Comparison of ENCODE assay signal across 1 cellular context in the genomic region with DNA sequence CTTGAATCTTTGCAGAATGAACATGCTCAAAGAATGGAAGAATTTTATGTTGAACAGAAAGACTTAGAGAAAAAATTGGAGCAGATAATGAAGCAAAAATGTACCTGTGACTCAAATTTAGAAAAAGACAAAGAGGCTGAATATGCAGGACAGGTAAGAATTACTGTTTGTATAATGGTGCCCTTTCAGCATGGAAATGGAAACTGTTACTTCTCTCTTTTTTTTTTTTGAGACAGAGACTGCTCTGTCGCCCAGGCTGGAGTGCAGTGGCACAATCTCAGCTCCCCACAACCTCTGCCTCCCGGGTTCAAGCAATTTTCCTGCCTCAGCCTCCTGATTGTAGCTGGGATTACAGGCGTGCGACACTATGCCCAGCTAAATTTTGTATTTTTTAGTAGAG.
TF ChIP-seq lines count a peak whose summit lies in the region.

No MANE protein-coding gene starts in this region.

TF ChIP-seq in GM12878, 131 proteins besides CTCF, POLR2A, EP300 and RAD21:
- TF ChIP-seq SMAD5 (IDR thresholded peaks at IDR 0.05; ENCODE audit: low read depth): no peak
- no peak for TF ChIP-seq RBBP5 (conservative IDR thresholded peaks at IDR 0.05)
- TF ChIP-seq SRF (IDR thresholded peaks at IDR 0.05; ENCODE audit: low read depth in 2 of 2, low read length in 2 of 2): no peak
- TF ChIP-seq KDM1A (IDR thresholded peaks at IDR 0.05; ENCODE audit: borderline replicate concordance): no peak
- TF ChIP-seq POLR2AphosphoS2 (IDR thresholded peaks at IDR 0.05; ENCODE audit: low read depth, low read length): no peak
- no peak for TF ChIP-seq IKZF2 (IDR thresholded peaks at IDR 0.05)
- TF ChIP-seq ZZZ3 (IDR thresholded peaks at IDR 0.05; ENCODE audit: control insufficient read depth, insufficient read length, low read depth): no peak
- TF ChIP-seq, protein P1, sequence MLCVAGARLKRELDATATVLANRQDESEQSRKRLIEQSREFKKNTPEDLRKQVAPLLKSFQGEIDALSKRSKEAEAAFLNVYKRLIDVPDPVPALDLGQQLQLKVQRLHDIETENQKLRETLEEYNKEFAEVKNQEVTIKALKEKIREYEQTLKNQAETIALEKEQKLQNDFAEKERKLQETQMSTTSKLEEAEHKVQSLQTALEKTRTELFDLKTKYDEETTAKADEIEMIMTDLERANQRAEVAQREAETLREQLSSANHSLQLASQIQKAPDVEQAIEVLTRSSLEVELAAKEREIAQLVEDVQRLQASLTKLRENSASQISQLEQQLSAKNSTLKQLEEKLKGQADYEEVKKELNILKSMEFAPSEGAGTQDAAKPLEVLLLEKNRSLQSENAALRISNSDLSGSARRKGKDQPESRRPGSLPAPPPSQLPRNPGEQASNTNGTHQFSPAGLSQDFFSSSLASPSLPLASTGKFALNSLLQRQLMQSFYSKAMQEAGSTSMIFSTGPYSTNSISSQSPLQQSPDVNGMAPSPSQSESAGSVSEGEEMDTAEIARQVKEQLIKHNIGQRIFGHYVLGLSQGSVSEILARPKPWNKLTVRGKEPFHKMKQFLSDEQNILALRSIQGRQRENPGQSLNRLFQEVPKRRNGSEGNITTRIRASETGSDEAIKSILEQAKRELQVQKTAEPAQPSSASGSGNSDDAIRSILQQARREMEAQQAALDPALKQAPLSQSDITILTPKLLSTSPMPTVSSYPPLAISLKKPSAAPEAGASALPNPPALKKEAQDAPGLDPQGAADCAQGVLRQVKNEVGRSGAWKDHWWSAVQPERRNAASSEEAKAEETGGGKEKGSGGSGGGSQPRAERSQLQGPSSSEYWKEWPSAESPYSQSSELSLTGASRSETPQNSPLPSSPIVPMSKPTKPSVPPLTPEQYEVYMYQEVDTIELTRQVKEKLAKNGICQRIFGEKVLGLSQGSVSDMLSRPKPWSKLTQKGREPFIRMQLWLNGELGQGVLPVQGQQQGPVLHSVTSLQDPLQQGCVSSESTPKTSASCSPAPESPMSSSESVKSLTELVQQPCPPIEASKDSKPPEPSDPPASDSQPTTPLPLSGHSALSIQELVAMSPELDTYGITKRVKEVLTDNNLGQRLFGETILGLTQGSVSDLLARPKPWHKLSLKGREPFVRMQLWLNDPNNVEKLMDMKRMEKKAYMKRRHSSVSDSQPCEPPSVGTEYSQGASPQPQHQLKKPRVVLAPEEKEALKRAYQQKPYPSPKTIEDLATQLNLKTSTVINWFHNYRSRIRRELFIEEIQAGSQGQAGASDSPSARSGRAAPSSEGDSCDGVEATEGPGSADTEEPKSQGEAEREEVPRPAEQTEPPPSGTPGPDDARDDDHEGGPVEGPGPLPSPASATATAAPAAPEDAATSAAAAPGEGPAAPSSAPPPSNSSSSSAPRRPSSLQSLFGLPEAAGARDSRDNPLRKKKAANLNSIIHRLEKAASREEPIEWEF (IDR thresholded peaks at IDR 0.05; ENCODE audit: insufficient replicate concordance, low read depth, low read length): no peak
- no peak for TF ChIP-seq BMI1 (IDR thresholded peaks at IDR 0.05; ENCODE audit: borderline replicate concordance)
- TF ChIP-seq, protein P2, sequence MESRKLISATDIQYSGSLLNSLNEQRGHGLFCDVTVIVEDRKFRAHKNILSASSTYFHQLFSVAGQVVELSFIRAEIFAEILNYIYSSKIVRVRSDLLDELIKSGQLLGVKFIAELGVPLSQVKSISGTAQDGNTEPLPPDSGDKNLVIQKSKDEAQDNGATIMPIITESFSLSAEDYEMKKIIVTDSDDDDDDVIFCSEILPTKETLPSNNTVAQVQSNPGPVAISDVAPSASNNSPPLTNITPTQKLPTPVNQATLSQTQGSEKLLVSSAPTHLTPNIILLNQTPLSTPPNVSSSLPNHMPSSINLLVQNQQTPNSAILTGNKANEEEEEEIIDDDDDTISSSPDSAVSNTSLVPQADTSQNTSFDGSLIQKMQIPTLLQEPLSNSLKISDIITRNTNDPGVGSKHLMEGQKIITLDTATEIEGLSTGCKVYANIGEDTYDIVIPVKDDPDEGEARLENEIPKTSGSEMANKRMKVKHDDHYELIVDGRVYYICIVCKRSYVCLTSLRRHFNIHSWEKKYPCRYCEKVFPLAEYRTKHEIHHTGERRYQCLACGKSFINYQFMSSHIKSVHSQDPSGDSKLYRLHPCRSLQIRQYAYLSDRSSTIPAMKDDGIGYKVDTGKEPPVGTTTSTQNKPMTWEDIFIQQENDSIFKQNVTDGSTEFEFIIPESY (IDR thresholded peaks at IDR 0.05): no peak
- TF ChIP-seq, protein P3, sequence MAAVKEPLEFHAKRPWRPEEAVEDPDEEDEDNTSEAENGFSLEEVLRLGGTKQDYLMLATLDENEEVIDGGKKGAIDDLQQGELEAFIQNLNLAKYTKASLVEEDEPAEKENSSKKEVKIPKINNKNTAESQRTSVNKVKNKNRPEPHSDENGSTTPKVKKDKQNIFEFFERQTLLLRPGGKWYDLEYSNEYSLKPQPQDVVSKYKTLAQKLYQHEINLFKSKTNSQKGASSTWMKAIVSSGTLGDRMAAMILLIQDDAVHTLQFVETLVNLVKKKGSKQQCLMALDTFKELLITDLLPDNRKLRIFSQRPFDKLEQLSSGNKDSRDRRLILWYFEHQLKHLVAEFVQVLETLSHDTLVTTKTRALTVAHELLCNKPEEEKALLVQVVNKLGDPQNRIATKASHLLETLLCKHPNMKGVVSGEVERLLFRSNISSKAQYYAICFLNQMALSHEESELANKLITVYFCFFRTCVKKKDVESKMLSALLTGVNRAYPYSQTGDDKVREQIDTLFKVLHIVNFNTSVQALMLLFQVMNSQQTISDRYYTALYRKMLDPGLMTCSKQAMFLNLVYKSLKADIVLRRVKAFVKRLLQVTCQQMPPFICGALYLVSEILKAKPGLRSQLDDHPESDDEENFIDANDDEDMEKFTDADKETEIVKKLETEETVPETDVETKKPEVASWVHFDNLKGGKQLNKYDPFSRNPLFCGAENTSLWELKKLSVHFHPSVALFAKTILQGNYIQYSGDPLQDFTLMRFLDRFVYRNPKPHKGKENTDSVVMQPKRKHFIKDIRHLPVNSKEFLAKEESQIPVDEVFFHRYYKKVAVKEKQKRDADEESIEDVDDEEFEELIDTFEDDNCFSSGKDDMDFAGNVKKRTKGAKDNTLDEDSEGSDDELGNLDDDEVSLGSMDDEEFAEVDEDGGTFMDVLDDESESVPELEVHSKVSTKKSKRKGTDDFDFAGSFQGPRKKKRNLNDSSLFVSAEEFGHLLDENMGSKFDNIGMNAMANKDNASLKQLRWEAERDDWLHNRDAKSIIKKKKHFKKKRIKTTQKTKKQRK (IDR thresholded peaks at IDR 0.05; ENCODE audit: low read depth, low read length): no peak
- TF ChIP-seq, protein P4, sequence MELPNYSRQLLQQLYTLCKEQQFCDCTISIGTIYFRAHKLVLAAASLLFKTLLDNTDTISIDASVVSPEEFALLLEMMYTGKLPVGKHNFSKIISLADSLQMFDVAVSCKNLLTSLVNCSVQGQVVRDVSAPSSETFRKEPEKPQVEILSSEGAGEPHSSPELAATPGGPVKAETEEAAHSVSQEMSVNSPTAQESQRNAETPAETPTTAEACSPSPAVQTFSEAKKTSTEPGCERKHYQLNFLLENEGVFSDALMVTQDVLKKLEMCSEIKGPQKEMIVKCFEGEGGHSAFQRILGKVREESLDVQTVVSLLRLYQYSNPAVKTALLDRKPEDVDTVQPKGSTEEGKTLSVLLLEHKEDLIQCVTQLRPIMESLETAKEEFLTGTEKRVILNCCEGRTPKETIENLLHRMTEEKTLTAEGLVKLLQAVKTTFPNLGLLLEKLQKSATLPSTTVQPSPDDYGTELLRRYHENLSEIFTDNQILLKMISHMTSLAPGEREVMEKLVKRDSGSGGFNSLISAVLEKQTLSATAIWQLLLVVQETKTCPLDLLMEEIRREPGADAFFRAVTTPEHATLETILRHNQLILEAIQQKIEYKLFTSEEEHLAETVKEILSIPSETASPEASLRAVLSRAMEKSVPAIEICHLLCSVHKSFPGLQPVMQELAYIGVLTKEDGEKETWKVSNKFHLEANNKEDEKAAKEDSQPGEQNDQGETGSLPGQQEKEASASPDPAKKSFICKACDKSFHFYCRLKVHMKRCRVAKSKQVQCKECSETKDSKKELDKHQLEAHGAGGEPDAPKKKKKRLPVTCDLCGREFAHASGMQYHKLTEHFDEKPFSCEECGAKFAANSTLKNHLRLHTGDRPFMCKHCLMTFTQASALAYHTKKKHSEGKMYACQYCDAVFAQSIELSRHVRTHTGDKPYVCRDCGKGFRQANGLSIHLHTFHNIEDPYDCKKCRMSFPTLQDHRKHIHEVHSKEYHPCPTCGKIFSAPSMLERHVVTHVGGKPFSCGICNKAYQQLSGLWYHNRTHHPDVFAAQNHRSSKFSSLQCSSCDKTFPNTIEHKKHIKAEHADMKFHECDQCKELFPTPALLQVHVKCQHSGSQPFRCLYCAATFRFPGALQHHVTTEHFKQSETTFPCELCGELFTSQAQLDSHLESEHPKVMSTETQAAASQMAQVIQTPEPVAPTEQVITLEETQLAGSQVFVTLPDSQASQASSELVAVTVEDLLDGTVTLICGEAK (IDR thresholded peaks at IDR 0.05; ENCODE audit: borderline replicate concordance): no peak
- TF ChIP-seq NR2C2 (IDR thresholded peaks at IDR 0.05; ENCODE audit: borderline replicate concordance, control insufficient read depth, insufficient read length, low read depth): no peak
TF ChIP-seq in GM12878: peak in this region for 0.
